In genomic region chr3:146612015-146612414, GRCh38 we compare ENCODE assay signal across 38 cellular contexts. TPM values are rescaled to one million over a fixed set of nuclear protein-coding genes. Genes with fewer than 3 reads are reported as not detected.
"Had no signal": no experiment of that assay in that cellular context is flagged by ENCODE, and none has a peak within 500 bp of the region (broad histone marks: within the 10 kb centered on the region; RNA-seq: fewer than 3 reads in every experiment).

No MANE protein-coding gene starts in this region.

- H3K9me3 ChIP-seq: MG63 had no signal

- H3K27ac ChIP-seq: KMS-11 had no signal

- H3K36me3 ChIP-seq: MG63 had no signal

- H3K9ac ChIP-seq: KMS-11 had no signal

- H3K4me2 ChIP-seq: KMS-11 had no signal

- H3K4me3 ChIP-seq: MG63 had no signal

- H3K27me3 ChIP-seq: MG63 had no signal

- DNase-seq: Karpas-422, Kasumi-1, MG63, MM.1S, MV-4-11, NCI-H1048, NCI-H1092, NCI-H1092 treated with DMSO at 0.1 percent for 48 hours, NCI-H1105, NCI-H1105 treated with DMSO at 0.1 percent for 48 hours, NCI-H1417, NCI-H1417 treated with DMSO at 0.1 percent for 48 hours, NCI-H1436, NCI-H1436 treated with DMSO at 0.1 percent for 48 hours, NCI-H146, NCI-H1694, NCI-H1694 treated with DMSO at 0.1 percent for 48 hours, NCI-H187, NCI-H187 treated with DMSO at 0.1 percent for 48 hours, NCI-H1930, NCI-H2029, NCI-H2029 treated with DMSO at 0.1 percent for 48 hours, NCI-H2081, NCI-H2081 treated with DMSO at 0.1 percent for 48 hours, NCI-H2107, NCI-H2171, NCI-H2171 treated with DMSO at 0.1 percent for 48 hours, NCI-H2227 treated with DMSO at 0.1 percent for 48 hours, NCI-H226, NCI-H345, NCI-H446, NCI-H446 treated with DMSO at 0.1 percent for 48 hours, NCI-H510A had no signal

RNA-seq across cellular contexts. Expression of gene PLSCR5, which starts 6.9 kb away (rescaled TPM):
- total RNA-seq: LHCN-M2, M059J, MCF 10A, NCI-H460 had no signal
